Comparison of ENCODE assay signal across 8 cellular contexts in genomic region chr20:63980806-63981728, GRCh38. TPM values are rescaled to one million over a fixed set of nuclear protein-coding genes. Genes with fewer than 3 reads are reported as not detected.
DNase-seq lines count a peak whose midpoint lies in the region; ATAC-seq and TF ChIP-seq lines count a peak whose summit lies in the region.

Gene PRPF6 (plus strand): TSS chr20:63981132. CDS start chr20:63981246, 114 bp downstream.

- H3K27ac Mint-ChIP-seq in chondrocyte (ENCODE audit: unreplicated experiment), result peak within 1 kb of the TSS; percentile 89

- H3K4me3 Mint-ChIP-seq in chondrocyte (ENCODE audit: unreplicated experiment), result peak within 1 kb of the TSS; percentile 87

- TF ChIP-seq CTCF in chondrocyte (IDR thresholded peaks at IDR 0.05), result peak; percentile 97

- peak; percentile 91 to 94 for DNase-seq in AML-193 (lab: John Stamatoyannopoulos, UW)
- DNase-seq in NCI-H510A (lab: John Stamatoyannopoulos, UW), result peak; percentile 95
- DNase-seq in activated CD4-positive, alpha-beta T cell treated with anti-CD3 and anti-CD28 coated beads for 24 hours (ENCODE audit: low read depth in 2 of 2), result peak; percentile 93 to 94
- DNase-seq in chondrocyte (ENCODE audit: low spot score), result peak; percentile 97
- DNase-seq in kidney glomerular epithelial cell (lab: John Stamatoyannopoulos, UW), result peak; percentile 87
- peak; percentile 85 to 91 for DNase-seq in stimulated activated CD4-positive, alpha-beta T cell treated with anti-CD3 and anti-CD28 coated beads, Interleukin-1b, Interleukin-23, amount 100 ng/mL, for 1 hour (ENCODE audit: low read depth in 2 of 2)

- ATAC-seq in GM19035 (IDR thresholded peaks at IDR 0.05; ENCODE audit: unreplicated experiment) (peak; percentile 66), HG03378 (IDR thresholded peaks at IDR 0.05; ENCODE audit: unreplicated experiment) (peak; percentile 48)

- no peaks in the 10 kb centered on the region for H3K9me3 Mint-ChIP-seq in chondrocyte (ENCODE audit: low read depth)

- H3K4me1 Mint-ChIP-seq in chondrocyte (ENCODE audit: low read depth), result peaks cover 40% of the 10 kb centered on the region

- peaks cover 14% of the 10 kb centered on the region for H3K36me3 Mint-ChIP-seq in chondrocyte (ENCODE audit: low read depth)

- no peaks in the 10 kb centered on the region for H3K27me3 Mint-ChIP-seq in chondrocyte (ENCODE audit: low read depth)

RNA-seq across cellular contexts. Expression of gene PRPF6, which starts in this region (rescaled TPM):
- 49.0 to 56.6 TPM (median 49.5 TPM) in 3 replicates for total RNA-seq in chondrocyte

Comparison
In these comparisons a context has a peak if more than half of its experiments do, and no peak if none do; other contexts are left out.
1. Peak in every context shown above with its lines: DNase-seq and ATAC-seq.